ENCODE assay signal across 8 cellular contexts in genomic region chr11:30128269-30128932, GRCh38.
DNase-seq lines count a peak whose midpoint lies in the region; ATAC-seq and TF ChIP-seq lines count a peak whose summit lies in the region.

No MANE protein-coding gene starts in this region.

- H3K27me3 ChIP-seq in upper lobe of right lung: peaks cover 6% of the 10 kb centered on the region

- no peak overlapping the region for H3K27ac ChIP-seq in upper lobe of right lung

- H3K9me3 ChIP-seq in upper lobe of right lung: no peaks in the 10 kb centered on the region

- no peaks in the 10 kb centered on the region for H3K4me1 ChIP-seq in upper lobe of right lung

- intact Hi-C loops in upper lobe of right lung (cut with DNase I) (no loop called here), sciatic nerve (cut with DNase I) (no loop called here)

- TF ChIP-seq CTCF in upper lobe of right lung (IDR thresholded peaks at IDR 0.05): peak; percentile 59

- no peaks in the 10 kb centered on the region for H3K36me3 ChIP-seq in upper lobe of right lung

- peak; percentile 31 for DNase-seq in DMS53 treated with DMSO at 0.1 percent for 48 hours (lab: John Stamatoyannopoulos, UW; ENCODE audit: unreplicated experiment)
- DNase-seq in HCEC 1CT: peak; percentile 9
- peak; percentile 39 for DNase-seq in SK-N-DZ (ENCODE audit: low spot score)
- peak; percentile 13 for DNase-seq in germinal center (ENCODE audit: low spot score)
- DNase-seq in upper lobe of right lung: no peak
- no peak for DNase-seq in sciatic nerve (ENCODE audit: low spot score)
- DNase-seq in NCI-H345 treated with DMSO at 0.1 percent for 48 hours (lab: John Stamatoyannopoulos, UW; ENCODE audit: unreplicated experiment): no peak

- ATAC-seq in upper lobe of right lung (no peak), sciatic nerve (no peak), GM21381 (IDR thresholded peaks at IDR 0.05; ENCODE audit: unreplicated experiment) (no peak)

- no peak overlapping the region for H3K4me3 ChIP-seq in upper lobe of right lung

Comparison
In these comparisons a context has a peak if more than half of its experiments do, and no peak if none do; other contexts are left out.
1. DNase-seq: peak in DMS53 treated with DMSO at 0.1 percent for 48 hours (single experiment), HCEC 1CT (single experiment), SK-N-DZ (single experiment) and germinal center (single experiment); none in upper lobe of right lung (single experiment), sciatic nerve (single experiment) and NCI-H345 treated with DMSO at 0.1 percent for 48 hours (single experiment).